ENCODE assay signal across 8 cellular contexts in the genomic region with DNA sequence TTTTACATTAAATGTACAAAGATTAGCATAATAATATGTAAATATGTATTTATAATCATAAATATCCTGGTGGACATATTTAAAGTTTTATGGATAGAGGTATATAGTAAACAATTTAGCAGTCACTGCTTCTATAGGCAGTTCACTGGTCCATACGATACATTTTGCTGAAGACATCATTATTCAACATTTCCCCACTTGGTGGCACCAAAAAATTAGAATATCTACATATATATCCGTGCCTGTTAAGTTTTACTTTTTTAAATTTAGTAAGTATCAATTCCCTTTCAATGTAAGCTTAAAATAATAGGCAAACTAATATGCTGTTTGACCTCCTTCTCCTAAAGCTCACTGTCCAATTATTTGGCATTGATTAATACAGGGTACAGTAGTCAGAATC.
A peak's percentile ranks its signal among the peaks of the same experiment; 100 is the strongest.
DNase-seq lines count a peak whose midpoint lies in the region; ATAC-seq and TF ChIP-seq lines count a peak whose summit lies in the region.
"Had no signal": no experiment of that assay in that cellular context is flagged by ENCODE, and none has a peak within 500 bp of the region (broad histone marks: within the 10 kb centered on the region; RNA-seq: fewer than 3 reads in every experiment).

No MANE protein-coding gene starts in this region.

- peaks cover 11 to 30% (median 18%) of the 10 kb centered on the region in 3 donors for H3K4me1 Mint-ChIP-seq in naive B cell
- no peaks in the 10 kb centered on the region for H3K4me1 Mint-ChIP-seq in activated T-cell treated with anti-CD3 and anti-CD28 coated beads, Interleukin-2, amount 50 U/mL, for 72 hours (ENCODE audit: low read depth)
- no peaks in the 10 kb centered on the region for H3K4me1 Mint-ChIP-seq in stimulated activated effector memory CD8-positive, alpha-beta T cell treated with anti-CD3 and anti-CD28 coated beads, Interleukin-12 subunit alpha, Interleukin-12 subunit beta, amount 100 ng/mL, for 72 hours

- no peak; the same call in 1 of the 2 replicates for TF ChIP-seq CTCF in RWPE1 (conservative IDR thresholded peaks at IDR 0.05; ENCODE audit: low read depth)

- no peaks in the 10 kb centered on the region for H3K36me3 Mint-ChIP-seq in naive B cell
- H3K36me3 Mint-ChIP-seq in activated T-cell treated with anti-CD3 and anti-CD28 coated beads, Interleukin-2, amount 50 U/mL, for 72 hours (ENCODE audit: insufficient read depth in 2 of 2), result peaks cover 0 to 2% of the 10 kb centered on the region in 2 donors
- peaks cover 16% of the 10 kb centered on the region for H3K36me3 Mint-ChIP-seq in stimulated activated effector memory CD8-positive, alpha-beta T cell treated with anti-CD3 and anti-CD28 coated beads, Interleukin-12 subunit alpha, Interleukin-12 subunit beta, amount 100 ng/mL, for 72 hours

- H3K27me3 Mint-ChIP-seq in naive B cell, result no peaks in the 10 kb centered on the region
- no peaks in the 10 kb centered on the region for H3K27me3 Mint-ChIP-seq in activated T-cell treated with anti-CD3 and anti-CD28 coated beads, Interleukin-2, amount 50 U/mL, for 72 hours (ENCODE audit: low read depth)

- peak overlapping the region in 1 of 6 donors; percentile 34 for H3K27ac Mint-ChIP-seq in naive B cell
- H3K27ac Mint-ChIP-seq in activated T-cell treated with anti-CD3 and anti-CD28 coated beads, Interleukin-2, amount 50 U/mL, for 72 hours, result no peak overlapping the region
- H3K27ac Mint-ChIP-seq in stimulated activated effector memory CD8-positive, alpha-beta T cell treated with anti-CD3 and anti-CD28 coated beads, Interleukin-12 subunit alpha, Interleukin-12 subunit beta, amount 100 ng/mL, for 72 hours, result no peak overlapping the region
- H3K27ac Mint-ChIP-seq: T-helper 1 cell treated with Interleukin-12 subunit alpha and Interleukin-12 subunit beta and Interleukin-4 antibody, amounts not matched to agents 30 μg/mL and 1 μg/mL, for 36 hours had no signal

- TF ChIP-seq POLR2A in GM18505 (IDR thresholded peaks at IDR 0.05; ENCODE audit: borderline replicate concordance, extremely low read depth, insufficient read depth, insufficient read length), result no peak

- CTCF ChIA-PET in RWPE1 (lab: Yijun Ruan, JAX), result no interaction called here

- peak; percentile 2 for DNase-seq in RWPE1 (ENCODE audit: low spot score)
- peak; percentile 15 for DNase-seq in naive B cell
- no peak for DNase-seq in activated T-cell treated with anti-CD3 and anti-CD28 coated beads, Interleukin-2, amount 50 U/mL, for 72 hours
- DNase-seq in stimulated activated CD8-positive, alpha-beta memory T cell treated with anti-CD3 and anti-CD28 coated beads, Interleukin-4, amount 100 ng/mL, for 48 hours, result no peak
- no peak for DNase-seq in stimulated activated effector memory CD8-positive, alpha-beta T cell treated with anti-CD3 and anti-CD28 coated beads, Interleukin-12 subunit alpha, Interleukin-12 subunit beta, amount 100 ng/mL, for 72 hours (ENCODE audit: low spot score in 2 of 2)

- POLR2A ChIA-PET in RWPE1 (lab: Yijun Ruan, JAX; ENCODE audit: low non-redundant PET), result no interaction called here

- no peaks in the 10 kb centered on the region for H3K9me3 Mint-ChIP-seq in naive B cell
- H3K9me3 Mint-ChIP-seq in activated T-cell treated with anti-CD3 and anti-CD28 coated beads, Interleukin-2, amount 50 U/mL, for 72 hours, result no peaks in the 10 kb centered on the region
- H3K9me3 Mint-ChIP-seq in stimulated activated effector memory CD8-positive, alpha-beta T cell treated with anti-CD3 and anti-CD28 coated beads, Interleukin-12 subunit alpha, Interleukin-12 subunit beta, amount 100 ng/mL, for 72 hours, result no peaks in the 10 kb centered on the region
- H3K9me3 Mint-ChIP-seq: T-helper 1 cell treated with Interleukin-12 subunit alpha and Interleukin-12 subunit beta and Interleukin-4 antibody, amounts not matched to agents 30 μg/mL and 1 μg/mL, for 36 hours had no signal

- H3K4me3 Mint-ChIP-seq in naive B cell, result no peak overlapping the region
- H3K4me3 Mint-ChIP-seq in activated T-cell treated with anti-CD3 and anti-CD28 coated beads, Interleukin-2, amount 50 U/mL, for 72 hours, result no peak overlapping the region
- H3K4me3 Mint-ChIP-seq in stimulated activated effector memory CD8-positive, alpha-beta T cell treated with anti-CD3 and anti-CD28 coated beads, Interleukin-12 subunit alpha, Interleukin-12 subunit beta, amount 100 ng/mL, for 72 hours, result no peak overlapping the region
- H3K4me3 Mint-ChIP-seq: T-helper 1 cell treated with Interleukin-12 subunit alpha and Interleukin-12 subunit beta and Interleukin-4 antibody, amounts not matched to agents 30 μg/mL and 1 μg/mL, for 36 hours had no signal

- no peak overlapping the region for H3K27ac ChIP-seq in RWPE1

- peak; percentile 76 for ATAC-seq in GM18505 (IDR thresholded peaks at IDR 0.05; ENCODE audit: unreplicated experiment)
- peak; percentile 82 for ATAC-seq in HG02852 (IDR thresholded peaks at IDR 0.05; ENCODE audit: unreplicated experiment)
- peak; percentile 73 to 74 for ATAC-seq in naive B cell (ENCODE audit: low read depth in 2 of 2)
- ATAC-seq in activated T-cell treated with anti-CD3 and anti-CD28 coated beads, Interleukin-2, amount 50 U/mL, for 72 hours (replicated peaks in 1 of 2), result no peak
- no peak for ATAC-seq in stimulated activated effector memory CD8-positive, alpha-beta T cell treated with anti-CD3 and anti-CD28 coated beads, Interleukin-12 subunit alpha, Interleukin-12 subunit beta, amount 100 ng/mL, for 72 hours

Comparison
In these comparisons a context has a peak if more than half of its experiments do, and no peak if none do; other contexts are left out.
1. ATAC-seq: peak in GM18505 (single experiment), HG02852 (single experiment) and naive B cell (2 of 2); none in activated T-cell treated with anti-CD3 and anti-CD28 coated beads, Interleukin-2, amount 50 U/mL, for 72 hours (0 of 2) and stimulated activated effector memory CD8-positive, alpha-beta T cell treated with anti-CD3 and anti-CD28 coated beads, Interleukin-12 subunit alpha, Interleukin-12 subunit beta, amount 100 ng/mL, for 72 hours (single experiment).
2. DNase-seq: peak in RWPE1 (single experiment) and naive B cell (single experiment); none in activated T-cell treated with anti-CD3 and anti-CD28 coated beads, Interleukin-2, amount 50 U/mL, for 72 hours (0 of 2), stimulated activated CD8-positive, alpha-beta memory T cell treated with anti-CD3 and anti-CD28 coated beads, Interleukin-4, amount 100 ng/mL, for 48 hours (single experiment) and stimulated activated effector memory CD8-positive, alpha-beta T cell treated with anti-CD3 and anti-CD28 coated beads, Interleukin-12 subunit alpha, Interleukin-12 subunit beta, amount 100 ng/mL, for 72 hours (0 of 2).